16 cellular contexts compared by ENCODE assay signal in the genomic region with DNA sequence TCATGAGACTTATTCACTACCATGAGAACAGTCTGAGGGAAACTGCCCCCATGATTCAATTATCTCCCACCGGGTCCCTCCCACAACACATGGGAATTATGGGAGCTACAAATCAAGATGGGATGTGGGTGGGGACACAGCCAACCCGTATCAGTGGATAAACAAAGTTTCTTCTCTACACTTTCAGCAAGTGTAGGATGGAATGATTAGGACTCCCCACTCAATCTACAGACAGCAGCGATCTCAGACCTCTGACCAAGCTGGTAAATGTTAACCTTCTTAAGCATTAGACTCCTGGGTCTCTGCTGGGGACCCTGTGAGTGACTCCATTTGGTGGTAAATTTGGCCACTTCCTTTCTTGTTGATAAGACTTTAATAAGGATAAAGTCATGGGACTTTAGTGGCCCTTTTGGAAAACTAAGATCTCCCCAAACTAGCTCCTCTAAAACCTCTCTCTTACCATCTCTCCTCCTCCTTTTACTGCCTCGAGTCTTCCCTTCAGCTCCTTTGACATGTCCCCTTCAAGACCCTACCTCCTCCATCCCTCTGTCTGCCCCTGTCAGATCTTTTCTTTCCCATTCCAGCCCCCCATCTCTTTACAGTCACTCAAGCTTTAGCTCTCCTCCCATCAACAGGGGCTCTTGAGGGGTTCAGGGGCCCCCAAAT.
DNase-seq lines count a peak whose midpoint lies in the region; ATAC-seq and TF ChIP-seq lines count a peak whose summit lies in the region.
"Had no signal": no experiment of that assay in that cellular context is flagged by ENCODE, and none has a peak within 500 bp of the region (broad histone marks: within the 10 kb centered on the region; RNA-seq: fewer than 3 reads in every experiment).

No MANE protein-coding gene starts in this region.

- H3K27me3 ChIP-seq in HUES6 (ENCODE audit: control insufficient read depth, insufficient read depth, low read length) (no peaks in the 10 kb centered on the region), neural progenitor cell (no peaks in the 10 kb centered on the region)

- H3K27ac ChIP-seq in HUES6 (ENCODE audit: low read depth, low read length) (peak overlapping the region; percentile 70; the same call in 1 of the 2 replicates), neural progenitor cell (no peak overlapping the region)
- H3K27ac ChIP-seq: A549, GM23248, KMS-11 had no signal

- no peaks in the 10 kb centered on the region for H3K36me3 Mint-ChIP-seq in activated T-helper 17 cell treated with anti-CD3 and anti-CD28 coated beads, Interleukin-2, amount 50 U/mL, for 72 hours (ENCODE audit: low read depth)
- H3K36me3 Mint-ChIP-seq in neural progenitor cell: no peaks in the 10 kb centered on the region
- H3K36me3 Mint-ChIP-seq: CD14-positive monocyte; CD8-positive, alpha-beta T cell; IgD-negative memory B cell had no signal

- H3K4me1 ChIP-seq in HUES6 (ENCODE audit: control insufficient read depth, insufficient read depth, low read length) (peaks cover 16% of the 10 kb centered on the region), neural progenitor cell (no peaks in the 10 kb centered on the region)
- H3K4me1 ChIP-seq: A549 had no signal

- H3K4me3 Mint-ChIP-seq in activated T-helper 17 cell treated with anti-CD3 and anti-CD28 coated beads, Interleukin-2, amount 50 U/mL, for 72 hours: no peak overlapping the region
- no peak overlapping the region for H3K4me3 Mint-ChIP-seq in neural progenitor cell
- H3K4me3 Mint-ChIP-seq: CD14-positive monocyte; CD8-positive, alpha-beta T cell; HFFc6; IgD-negative memory B cell had no signal

- H3K4me3 ChIP-seq in HUES6 (ENCODE audit: low read depth, low read length): no peak overlapping the region
- no peak overlapping the region for H3K4me3 ChIP-seq in neural progenitor cell
- H3K4me3 ChIP-seq: A549, GM12878, GM23248, HAP-1 had no signal

- no peaks in the 10 kb centered on the region for H3K9me3 Mint-ChIP-seq in activated T-helper 17 cell treated with anti-CD3 and anti-CD28 coated beads, Interleukin-2, amount 50 U/mL, for 72 hours
- no peaks in the 10 kb centered on the region for H3K9me3 Mint-ChIP-seq in neural progenitor cell
- H3K9me3 Mint-ChIP-seq: CD8-positive, alpha-beta T cell; HFFc6; IgD-negative memory B cell had no signal

- no peaks in the 10 kb centered on the region for H3K79me2 ChIP-seq in neural progenitor cell (ENCODE audit: low read depth)

- no peaks in the 10 kb centered on the region for H3K4me1 Mint-ChIP-seq in activated T-helper 17 cell treated with anti-CD3 and anti-CD28 coated beads, Interleukin-2, amount 50 U/mL, for 72 hours
- no peaks in the 10 kb centered on the region for H3K4me1 Mint-ChIP-seq in neural progenitor cell
- H3K4me1 Mint-ChIP-seq: CD14-positive monocyte, IgD-negative memory B cell had no signal

- H3K27ac Mint-ChIP-seq in activated T-helper 17 cell treated with anti-CD3 and anti-CD28 coated beads, Interleukin-2, amount 50 U/mL, for 72 hours: peak overlapping the region; percentile 55
- no peak overlapping the region for H3K27ac Mint-ChIP-seq in neural progenitor cell
- H3K27ac Mint-ChIP-seq: CD14-positive monocyte; CD8-positive, alpha-beta T cell; HFFc6; IgD-negative memory B cell had no signal

- H3K36me3 ChIP-seq in HUES6 (ENCODE audit: control insufficient read depth, insufficient read depth, low read length): no peaks in the 10 kb centered on the region
- H3K36me3 ChIP-seq in neural progenitor cell: no peaks in the 10 kb centered on the region
- H3K36me3 ChIP-seq: HAP-1 had no signal

- peaks cover 4% of the 10 kb centered on the region for H3F3A ChIP-seq in neural progenitor cell (ENCODE audit: low read depth)

- no peaks in the 10 kb centered on the region for H4K20me1 ChIP-seq in neural progenitor cell (ENCODE audit: low read depth)

- no peak for TF ChIP-seq CTCF in neural progenitor cell (IDR thresholded peaks at IDR 0.05)

- H3K9me3 ChIP-seq in HUES6 (ENCODE audit: control insufficient read depth, insufficient read depth, low read depth, low read length) (no peaks in the 10 kb centered on the region), neural progenitor cell (ENCODE audit: low read depth) (no peaks in the 10 kb centered on the region)
- H3K9me3 ChIP-seq: A549, Caco-2, HAP-1 had no signal

- DNase-seq in neural progenitor cell (ENCODE audit: low spot score) (no peak), GF-D8 (lab: John Stamatoyannopoulos, UW) (no peak)
- no peak for DNase-seq in stimulated activated CD4-positive, alpha-beta T cell treated with anti-CD3 and anti-CD28 coated beads, Interleukin-4, amount 100 ng/mL, for 4 hours
- DNase-seq: Caco-2; CD8-positive, alpha-beta T cell; GM23248; HFFc6 had no signal

- peak overlapping the region; percentile 38 for H2AFZ ChIP-seq in neural progenitor cell (replicated peaks)
- H2AFZ ChIP-seq: GM23248 had no signal

- no peak for ATAC-seq in activated T-helper 17 cell treated with anti-CD3 and anti-CD28 coated beads, Interleukin-2, amount 50 U/mL, for 72 hours (replicated peaks)
- no peak for ATAC-seq in GM19395 (IDR thresholded peaks at IDR 0.05; ENCODE audit: unreplicated experiment)
- ATAC-seq: A549; CD8-positive, alpha-beta T cell; GM12878 had no signal

- H3K9ac ChIP-seq in HUES6 (ENCODE audit: low read length): no peak overlapping the region
- H3K9ac ChIP-seq in neural progenitor cell: no peak overlapping the region
- H3K9ac ChIP-seq: GM23248, KMS-11 had no signal

- peaks cover 8% of the 10 kb centered on the region for H3K27me3 Mint-ChIP-seq in activated T-helper 17 cell treated with anti-CD3 and anti-CD28 coated beads, Interleukin-2, amount 50 U/mL, for 72 hours
- no peaks in the 10 kb centered on the region for H3K27me3 Mint-ChIP-seq in neural progenitor cell (ENCODE audit: insufficient read depth, low read depth)

- H3K4me2 ChIP-seq in neural progenitor cell: no peak overlapping the region
- H3K4me2 ChIP-seq: A549, KMS-11 had no signal
